ENCODE assay signal across 8 cellular contexts in the genomic region with DNA sequence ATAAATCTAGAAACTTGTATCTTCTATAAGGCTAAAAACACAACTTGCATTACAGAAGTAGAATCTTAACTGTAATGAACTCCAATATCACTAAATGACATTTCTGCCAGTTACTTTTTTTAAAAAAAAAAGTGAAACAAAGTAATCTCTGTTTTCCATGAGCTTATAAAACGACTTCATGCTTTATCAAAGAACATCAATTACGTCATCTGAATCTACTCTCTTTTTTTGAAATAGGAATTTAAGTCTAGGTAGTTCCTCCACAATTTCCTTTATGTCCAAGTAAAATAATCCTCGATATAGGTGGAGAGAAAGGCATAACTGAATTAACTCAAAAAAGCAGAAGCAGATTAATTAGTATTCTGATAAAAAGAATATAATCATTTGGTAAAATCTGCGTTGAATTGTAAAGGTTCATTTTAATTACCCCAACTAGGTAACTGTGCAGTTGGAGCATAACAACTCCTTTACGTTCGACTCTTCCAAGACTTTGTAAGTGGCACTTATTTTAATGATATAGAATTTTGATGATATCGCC. TPM values are rescaled to one million over a fixed set of nuclear protein-coding genes. Genes with fewer than 3 reads are reported as not detected.
DNase-seq lines count a peak whose midpoint lies in the region; ATAC-seq and TF ChIP-seq lines count a peak whose summit lies in the region.

No MANE protein-coding gene starts in this region.

- peaks cover 13% of the 10 kb centered on the region for H3K36me3 Mint-ChIP-seq in dendritic cell treated with granulocyte-macrophage colony-stimulating factor and Interleukin-4, amounts not matched to agents 40 ng/mL and 50 ng/mL, for 4 days (ENCODE audit: low read depth)
- H3K36me3 Mint-ChIP-seq in naive thymus-derived CD4-positive, alpha-beta T cell, result no peaks in the 10 kb centered on the region

- H3K4me1 Mint-ChIP-seq in dendritic cell treated with granulocyte-macrophage colony-stimulating factor and Interleukin-4, amounts not matched to agents 40 ng/mL and 50 ng/mL, for 4 days (ENCODE audit: low read depth), result peaks cover 14% of the 10 kb centered on the region
- H3K4me1 Mint-ChIP-seq in naive thymus-derived CD4-positive, alpha-beta T cell, result peaks cover 5 to 16% (median 13%) of the 10 kb centered on the region in 7 donors

- peaks cover 59% of the 10 kb centered on the region for H3K79me2 ChIP-seq in ACC112 (ENCODE audit: control insufficient read depth, insufficient read depth, low read length, unreplicated experiment)

- H3K27me3 ChIP-seq in ACC112 (ENCODE audit: insufficient read depth, low read length), result no peaks in the 10 kb centered on the region
- peaks cover 7 to 23% of the 10 kb centered on the region in 2 donors for H3K27me3 ChIP-seq in naive thymus-derived CD4-positive, alpha-beta T cell (ENCODE audit: control insufficient read depth in 2 of 2, insufficient read depth in 2 of 2, low read length in 2 of 2)

- intact Hi-C loops in dendritic cell treated with granulocyte-macrophage colony-stimulating factor and Interleukin-4, amounts not matched to agents 40 ng/mL and 50 ng/mL, for 4 days (cut with micrococcal nuclease), result loop anchor here (5.0 kb wide), 1 partner anchor 45 kb away; no protein-coding TSS in a partner anchor
- intact Hi-C loops in naive thymus-derived CD4-positive, alpha-beta T cell (cut with micrococcal nuclease), result no loop called here

- peaks cover 45% of the 10 kb centered on the region for H3K4me1 ChIP-seq in ACC112 (ENCODE audit: control insufficient read depth, insufficient read depth, low read length, unreplicated experiment)
- H3K4me1 ChIP-seq in naive thymus-derived CD4-positive, alpha-beta T cell (ENCODE audit: control insufficient read depth in 2 of 2, insufficient read depth in 2 of 2, low read length in 2 of 2), result peaks cover 6 to 18% of the 10 kb centered on the region in 2 donors

- POLR2A ChIA-PET in naive thymus-derived CD4-positive, alpha-beta T cell (lab: Charles Lee), result no interaction called here

- peak overlapping the region; percentile 94 for H3K4me3 Mint-ChIP-seq in dendritic cell treated with granulocyte-macrophage colony-stimulating factor and Interleukin-4, amounts not matched to agents 40 ng/mL and 50 ng/mL, for 4 days
- H3K4me3 Mint-ChIP-seq in naive thymus-derived CD4-positive, alpha-beta T cell, result peak overlapping the region; percentile 78 to 97 (median 88)

- no peak for DNase-seq in LNCaP clone FGC (ENCODE audit: low read depth)
- no peak for DNase-seq in naive thymus-derived CD4-positive, alpha-beta T cell
- DNase-seq in stimulated activated CD4-positive, alpha-beta T cell treated with anti-CD3 and anti-CD28 coated beads, Interleukin-4, amount 100 ng/mL, for 1 hour, result no peak
- no peak for DNase-seq in cerebellum (ENCODE audit: low spot score)
- DNase-seq in epidermal melanocyte (ENCODE audit: insufficient read length, low spot score), result no peak

- no peak for TF ChIP-seq CTCF in LNCaP clone FGC (IDR thresholded peaks at IDR 0.05; ENCODE audit: control insufficient read depth, extremely low read depth, insufficient read depth)

- H3K9me3 Mint-ChIP-seq in dendritic cell treated with granulocyte-macrophage colony-stimulating factor and Interleukin-4, amounts not matched to agents 40 ng/mL and 50 ng/mL, for 4 days, result no peaks in the 10 kb centered on the region
- H3K9me3 Mint-ChIP-seq in naive thymus-derived CD4-positive, alpha-beta T cell, result peaks cover 0 to 3% (median 0%) of the 10 kb centered on the region in 11 donors

- H3K27me3 Mint-ChIP-seq in dendritic cell treated with granulocyte-macrophage colony-stimulating factor and Interleukin-4, amounts not matched to agents 40 ng/mL and 50 ng/mL, for 4 days, result peaks cover 37% of the 10 kb centered on the region
- H3K27me3 Mint-ChIP-seq in naive thymus-derived CD4-positive, alpha-beta T cell, result peaks cover 47 to 80% (median 59%) of the 10 kb centered on the region in 5 donors

- H3K27ac ChIP-seq in ACC112 (ENCODE audit: low read depth, low read length), result peak overlapping the region; percentile 73
- no peak overlapping the region for H3K27ac ChIP-seq in naive thymus-derived CD4-positive, alpha-beta T cell (ENCODE audit: low read depth, low read length)

- H3K4me3 ChIP-seq in ACC112 (ENCODE audit: low read depth, low read length) (peak overlapping the region; percentile 96), LNCaP clone FGC (ENCODE audit: low read depth, low read length) (peak overlapping the region; percentile 89)
- H3K4me3 ChIP-seq in naive thymus-derived CD4-positive, alpha-beta T cell (ENCODE audit: low read length), result no peak overlapping the region

- H3K27ac Mint-ChIP-seq in dendritic cell treated with granulocyte-macrophage colony-stimulating factor and Interleukin-4, amounts not matched to agents 40 ng/mL and 50 ng/mL, for 4 days, result peak overlapping the region; percentile 78
- H3K27ac Mint-ChIP-seq in naive thymus-derived CD4-positive, alpha-beta T cell, result peak overlapping the region in 2 of 9 donors; percentile 28 to 55

- CTCF ChIA-PET in naive thymus-derived CD4-positive, alpha-beta T cell (lab: Charles Lee), result no interaction called here

- H3K36me3 ChIP-seq in ACC112 (ENCODE audit: insufficient read depth, low read length), result no peaks in the 10 kb centered on the region
- no peaks in the 10 kb centered on the region for H3K36me3 ChIP-seq in naive thymus-derived CD4-positive, alpha-beta T cell (ENCODE audit: control insufficient read depth in 2 of 3, insufficient read depth in 3 of 3, low read length in 3 of 3)

- ATAC-seq in naive thymus-derived CD4-positive, alpha-beta T cell, result no peak
- no peak for ATAC-seq in HG02642 (IDR thresholded peaks at IDR 0.05; ENCODE audit: poor library complexity, unreplicated experiment)

- peak overlapping the region; percentile 16 for H2AFZ ChIP-seq in ACC112 (ENCODE audit: low read length, unreplicated experiment)

- H3K9me3 ChIP-seq in naive thymus-derived CD4-positive, alpha-beta T cell (ENCODE audit: control insufficient read depth in 2 of 3, low read length in 3 of 3), result no peaks in the 10 kb centered on the region

RNA-seq across cellular contexts. Expression of gene UACA, which starts 1.4 kb away (rescaled TPM):
- 1 to 10 TPM in 2 of 5 experiments, under 1 TPM in 3; 0.14 to 2.1 (median 0.46) TPM for total RNA-seq in naive thymus-derived CD4-positive, alpha-beta T cell
- polyA plus RNA-seq in naive thymus-derived CD4-positive, alpha-beta T cell, result under 1 TPM in 1 of 2 donors, not detected in 1; 0.38 TPM
- total RNA-seq in cerebellum, result 43.5 TPM

Comparison
In these comparisons a context has a peak if more than half of its experiments do, and no peak if none do; other contexts are left out.
1. RNA of gene UACA, which starts 1.4 kb away (total RNA-seq): 43.5 TPM in cerebellum (single experiment); 0.14 to 2.1 TPM in naive thymus-derived CD4-positive, alpha-beta T cell; every median in the first group is over 10 times any median in the second.